In genomic region chr7:84042110-84042539, GRCh38 we compare ENCODE assay signal across 10 cellular contexts.
DNase-seq lines count a peak whose midpoint lies in the region; TF ChIP-seq lines count a peak whose summit lies in the region.
"Had no signal": no experiment of that assay in that cellular context is flagged by ENCODE, and none has a peak within 500 bp of the region (broad histone marks: within the 10 kb centered on the region; RNA-seq: fewer than 3 reads in every experiment).

No MANE protein-coding gene starts in this region.

- H3K4me1 ChIP-seq in SK-N-SH (ENCODE audit: control insufficient read depth in 1 of 2, insufficient read depth in 2 of 2, low read depth in 1 of 2, low read length in 1 of 2) = peaks cover 22 to 42% of the 10 kb centered on the region in 2 experiments; a peak in 3 of 4 replicates
- H3K4me1 ChIP-seq in skeletal muscle tissue (ENCODE audit: control insufficient read depth in 3 of 3, insufficient read depth in 3 of 3, low read length in 3 of 3) = no peaks in the 10 kb centered on the region

- no peaks in the 10 kb centered on the region for H3K9me2 ChIP-seq in SK-N-SH

- H3K9me3 ChIP-seq in SK-N-SH = no peaks in the 10 kb centered on the region
- no peaks in the 10 kb centered on the region for H3K9me3 ChIP-seq in skeletal muscle tissue (ENCODE audit: control insufficient read depth in 3 of 3, low read length in 3 of 3)

- H3K27ac ChIP-seq in SK-N-SH (ENCODE audit: low read depth in 2 of 2, low read length in 1 of 2) (peak overlapping the region; percentile 62 to 68; a peak in 3 of 4 replicates), skeletal muscle tissue (ENCODE audit: low read depth, low read length) (peak overlapping the region; percentile 7)

- peaks cover 3 to 7% of the 10 kb centered on the region in 2 experiments for H3K36me3 ChIP-seq in SK-N-SH (replicated peaks in 1 of 2; ENCODE audit: control insufficient read depth in 1 of 2, insufficient read depth in 2 of 2, low read length in 1 of 2)
- H3K36me3 ChIP-seq in skeletal muscle tissue (ENCODE audit: control insufficient read depth in 3 of 3, insufficient read depth in 3 of 3, low read length in 3 of 3) = no peaks in the 10 kb centered on the region

- CTCF ChIA-PET in SK-N-SH (lab: Yijun Ruan, JAX) = interaction anchor here (0.6 to 1.2 kb wide), 3 partner anchors 22 to 702 kb away, joined by 3 to 4 read pairs (median 3); no protein-coding TSS in a partner anchor

- DNase-seq in H4 (ENCODE audit: low spot score) (peak; percentile 90), SK-N-SH (no peak), fibroblast of the aortic adventitia (ENCODE audit: low read depth) (peak; percentile 47), NK-92 (lab: John Stamatoyannopoulos, UW; ENCODE audit: unreplicated experiment) (no peak), GM10266 (ENCODE audit: extremely low spot score) (no peak)
- DNase-seq in activated CD8-positive, alpha-beta memory T cell treated with anti-CD3 and anti-CD28 coated beads, Interleukin-2, amount 50 U/mL, for 4 hours = no peak
- DNase-seq: activated CD4-positive, alpha-beta T cell treated with anti-CD3 and anti-CD28 coated beads, Interleukin-2, amount 10 ng/mL, durations not matched to agents 7 days and 5 days; activated naive CD8-positive, alpha-beta T cell treated with anti-CD3 and anti-CD28 coated beads, Interleukin-2, amount 50 U/mL, for 24 hours; natural killer cell had no signal

- H3K9ac ChIP-seq in SK-N-SH (peak overlapping the region; percentile 24; the same call in 1 of the 2 replicates), skeletal muscle tissue (ENCODE audit: low read depth in 1 of 3, low read length in 3 of 3) (no peak overlapping the region)

- no peaks in the 10 kb centered on the region for H4K20me1 ChIP-seq in SK-N-SH (ENCODE audit: insufficient read depth)

- no peak for TF ChIP-seq RAD21 in SK-N-SH (IDR thresholded peaks at IDR 0.05; ENCODE audit: low read length)

- POLR2A ChIA-PET in SK-N-SH (lab: Yijun Ruan, JAX) = no interaction called here

- H3K27me3 ChIP-seq in SK-N-SH (ENCODE audit: insufficient read depth) = no peaks in the 10 kb centered on the region
- no peaks in the 10 kb centered on the region for H3K27me3 ChIP-seq in skeletal muscle tissue (ENCODE audit: control insufficient read depth in 3 of 3, insufficient read depth in 3 of 3, low read length in 3 of 3)

- H3K4me2 ChIP-seq in SK-N-SH = 0 out of 2 replicates have a peak overlapping the region, but pooled peaks have one; percentile 15

- WGBS in SK-N-SH (ENCODE audit: low lambda C conversion rate) = 41% methylated on average over 7 of the region's 7 CpGs

- peak overlapping the region; percentile 44; the same call in 1 of the 2 replicates for H2AFZ ChIP-seq in SK-N-SH (ENCODE audit: low read depth)

- no peak for TF ChIP-seq CTCF in SK-N-SH (IDR thresholded peaks at IDR 0.05)
- no peak for TF ChIP-seq CTCF in fibroblast of the aortic adventitia (IDR thresholded peaks at IDR 0.05; ENCODE audit: insufficient read depth, low read length)
- no peak for TF ChIP-seq CTCF in GM10266 (IDR thresholded peaks at IDR 0.05; ENCODE audit: control insufficient read depth, insufficient read depth, low read depth, missing control alignments)

- peaks cover 7% of the 10 kb centered on the region for H3F3A ChIP-seq in SK-N-SH (replicated peaks; ENCODE audit: insufficient read depth)

- no peaks in the 10 kb centered on the region for H3K79me2 ChIP-seq in SK-N-SH (ENCODE audit: insufficient read depth)

- no peak overlapping the region for H3K4me3 ChIP-seq in SK-N-SH (ENCODE audit: low read depth in 2 of 2, low read length in 1 of 2)
- no peak overlapping the region for H3K4me3 ChIP-seq in fibroblast of the aortic adventitia (ENCODE audit: low read depth, low read length)
- H3K4me3 ChIP-seq in skeletal muscle tissue (ENCODE audit: low read length in 3 of 3) = no peak overlapping the region

- peak in 1 of 2 experiments; percentile 29; a peak in 1 of 4 replicates for TF ChIP-seq EP300 in SK-N-SH (IDR thresholded peaks at IDR 0.05; ENCODE audit: borderline replicate concordance in 1 of 2, low read depth in 1 of 2, low read length in 1 of 2)

TF ChIP-seq in SK-N-SH, 30 proteins besides CTCF, POLR2A, EP300 and RAD21:
- peak; percentile 37; the same call in 1 of the 2 replicates for TF ChIP-seq TCF12 (IDR thresholded peaks at IDR 0.05)
- peak; percentile 50; the same call in 1 of the 2 replicates for TF ChIP-seq FOSL2 (IDR thresholded peaks at IDR 0.05; ENCODE audit: borderline replicate concordance, low read depth)
- TF ChIP-seq PBX3 (IDR thresholded peaks at IDR 0.05) = peak; percentile 42; the same call in 1 of the 2 replicates
- TF ChIP-seq FOXM1 (IDR thresholded peaks at IDR 0.05; ENCODE audit: low read depth) = no peak
- TF ChIP-seq NFIC (IDR thresholded peaks at IDR 0.05; ENCODE audit: borderline replicate concordance) = peak; percentile 42; the same call in 1 of the 2 replicates
- peak; percentile 42 for TF ChIP-seq JUND (IDR thresholded peaks at IDR 0.05)
- no peak for TF ChIP-seq ZBTB33 (IDR thresholded peaks at IDR 0.05; ENCODE audit: borderline replicate concordance, low read depth)
- no peak for TF ChIP-seq TEAD4 (IDR thresholded peaks at IDR 0.05; ENCODE audit: borderline replicate concordance, insufficient read depth)
- peak; percentile 28; the same call in 1 of the 2 replicates for TF ChIP-seq RXRA (IDR thresholded peaks at IDR 0.05; ENCODE audit: borderline replicate concordance, low read depth)

Comparison
In these comparisons a context has a peak if more than half of its experiments do, and no peak if none do; other contexts are left out.
1. DNase-seq: peak in H4 (single experiment) and fibroblast of the aortic adventitia (single experiment); none in SK-N-SH (single experiment), NK-92 (single experiment), activated CD8-positive, alpha-beta memory T cell treated with anti-CD3 and anti-CD28 coated beads, Interleukin-2, amount 50 U/mL, for 4 hours (single experiment) and GM10266 (single experiment).